In the genomic region with DNA sequence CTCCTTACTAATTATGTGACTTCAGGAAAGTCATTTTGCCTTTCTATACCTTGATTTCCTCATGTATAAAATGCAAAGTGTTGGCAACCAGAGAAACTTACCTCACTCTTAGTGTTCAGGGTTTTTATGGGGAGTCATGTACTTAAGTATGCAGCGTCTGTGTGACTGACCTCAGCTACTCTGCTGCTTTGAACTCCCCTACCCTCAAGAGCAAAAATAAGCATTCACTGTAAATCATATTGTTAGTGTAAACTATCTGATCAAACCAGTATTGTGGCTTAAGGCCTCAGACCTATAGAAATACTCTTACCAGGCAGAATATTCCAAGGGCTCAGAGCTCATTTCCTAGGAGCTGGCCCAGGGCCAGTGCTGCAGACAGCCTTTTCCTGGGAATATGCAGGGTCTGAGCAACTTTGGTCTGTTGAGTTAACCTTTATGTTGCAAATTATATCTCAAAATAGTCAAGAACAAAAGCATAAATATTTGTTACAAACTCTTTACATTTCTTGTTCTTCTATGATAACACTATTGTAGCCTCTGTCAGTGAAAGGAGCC, we compare ENCODE assay signal across 31 cellular contexts.
A peak's percentile ranks its signal among the peaks of the same experiment; 100 is the strongest.
DNase-seq lines count a peak whose midpoint lies in the region; ATAC-seq and TF ChIP-seq lines count a peak whose summit lies in the region.
"Had no signal": no experiment of that assay in that cellular context is flagged by ENCODE, and none has a peak within 500 bp of the region (broad histone marks: within the 10 kb centered on the region; RNA-seq: fewer than 3 reads in every experiment).

No MANE protein-coding gene starts in this region.

- H3K9me3 Mint-ChIP-seq in GM23338 (no peaks in the 10 kb centered on the region), WTC11 (no peaks in the 10 kb centered on the region)
- H3K9me3 Mint-ChIP-seq: activated CD4-positive, alpha-beta T cell treated with anti-CD3 and anti-CD28 coated beads, Interleukin-2, amount 10 ng/mL, durations not matched to agents 24 days and 14 days; endodermal cell; T-helper 2 cell treated with Interferon-gamma antibody and Interleukin-4, amounts not matched to agents 5 μg/mL and 100 μg/mL, for 36 hours had no signal

- no peak for TF ChIP-seq POLR2A in thyroid gland (IDR thresholded peaks at IDR 0.05)
- no peak for TF ChIP-seq POLR2A in tibial nerve (IDR thresholded peaks at IDR 0.05)

- H3K4me2 ChIP-seq in GM23338 (0 out of 2 replicates have a peak overlapping the region, but pooled peaks have one; percentile 9), mesendoderm (ENCODE audit: low read length) (no peak overlapping the region)

- H3K4ac ChIP-seq in mesendoderm (ENCODE audit: low read depth, low read length), result no peak overlapping the region

- CTCF ChIA-PET in WTC11 (lab: Charles Lee), result no interaction called here

- H3K27ac ChIP-seq in GM23338 (ENCODE audit: low read depth) (peak overlapping the region; percentile 2; the same call in 1 of the 2 replicates), mesendoderm (ENCODE audit: low read depth, low read length) (no peak overlapping the region), thyroid gland (no peak overlapping the region), tibial nerve (no peak overlapping the region)
- H3K27ac ChIP-seq: esophagus squamous epithelium, left lung, thoracic aorta, VCaP had no signal

- no peak overlapping the region for H3K23ac ChIP-seq in mesendoderm (ENCODE audit: low read length)

- no peaks in the 10 kb centered on the region for H3K9me2 ChIP-seq in GM23338 (ENCODE audit: insufficient read depth)

- H4K8ac ChIP-seq in mesendoderm (ENCODE audit: low read depth, low read length), result no peak overlapping the region

- peaks cover 24% of the 10 kb centered on the region; the same call in 1 of the 2 replicates for H3K4me1 ChIP-seq in GM23338 (ENCODE audit: insufficient read depth)
- no peaks in the 10 kb centered on the region for H3K4me1 ChIP-seq in mesendoderm (ENCODE audit: control insufficient read depth, low read depth, low read length)
- no peaks in the 10 kb centered on the region for H3K4me1 ChIP-seq in thyroid gland
- H3K4me1 ChIP-seq in tibial nerve, result no peaks in the 10 kb centered on the region
- H3K4me1 ChIP-seq: esophagus squamous epithelium, left lung had no signal

- H3F3A ChIP-seq in GM23338 (replicated peaks; ENCODE audit: low read depth), result no peaks in the 10 kb centered on the region

- H2BK15ac ChIP-seq in mesendoderm (replicated peaks; ENCODE audit: low read depth), result no peak overlapping the region

- WGBS in mesendoderm (ENCODE audit: extremely low coverage, insufficient coverage, low lambda C conversion rate), result no CpG with 5 or more reads among the region's 1 CpG
- 85 to 90% methylated on average over 1 of the region's 1 CpG for WGBS in thyroid gland, 2 donors
- 84 to 88% methylated on average over 1 of the region's 1 CpG for WGBS in tibial nerve, 2 donors

- no peaks in the 10 kb centered on the region for H4K20me1 ChIP-seq in GM23338 (replicated peaks; ENCODE audit: insufficient read depth)

- H3K56ac ChIP-seq in mesendoderm (ENCODE audit: low read length), result no peak overlapping the region

- TF ChIP-seq CTCF in GM23338 (conservative IDR thresholded peaks at IDR 0.05; ENCODE audit: low read depth in 2 of 2) (no peak), WTC11 (IDR thresholded peaks at IDR 0.05) (no peak), thyroid gland (IDR thresholded peaks at IDR 0.05) (no peak), tibial nerve (IDR thresholded peaks at IDR 0.05) (no peak)

- H3K18ac ChIP-seq in mesendoderm (ENCODE audit: low read length), result no peak overlapping the region

- H2AK5ac ChIP-seq in mesendoderm (ENCODE audit: low read length), result no peak overlapping the region

- H4K5ac ChIP-seq in mesendoderm (ENCODE audit: low read length), result no peak overlapping the region

- H3K79me2 ChIP-seq in GM23338 (replicated peaks; ENCODE audit: insufficient read depth), result no peaks in the 10 kb centered on the region
- no peaks in the 10 kb centered on the region for H3K79me2 ChIP-seq in mesendoderm (ENCODE audit: control insufficient read depth, insufficient read depth, low read length)

- DNase-seq in NCI-H1694 treated with DMSO at 0.1 percent for 48 hours (lab: John Stamatoyannopoulos, UW), result peak; percentile 1
- DNase-seq in NCI-H1694 (lab: John Stamatoyannopoulos, UW), result no peak
- peak; percentile 56 for DNase-seq in GM23338 (ENCODE audit: low spot score)
- DNase-seq in WTC11 (ENCODE audit: low spot score), result peak; percentile 20
- DNase-seq in mesendoderm, result peak; percentile 14
- DNase-seq in thyroid gland, result no peak
- no peak for DNase-seq in NCI-H1092 (lab: John Stamatoyannopoulos, UW)
- no peak for DNase-seq in tibial nerve (ENCODE audit: low spot score in 2 of 2)
- DNase-seq: activated CD4-positive, alpha-beta T cell treated with anti-CD3 and anti-CD28 coated beads, Interleukin-2, amount 10 ng/mL, durations not matched to agents 24 days and 14 days; activated gamma-delta T cell treated with Interleukin-2 at 50 U/mL for 16 hours; activated naive CD8-positive, alpha-beta T cell treated with anti-CD3 and anti-CD28 coated beads, Interleukin-2, amount 50 U/mL, for 24 hours; activated T-cell treated with anti-CD3 and anti-CD28 coated beads, Interleukin-2, amount 50 U/mL, for 24 hours; CD4-positive, alpha-beta memory T cell; central memory CD4-positive, alpha-beta T cell; endodermal cell; esophagus squamous epithelium; foreskin melanocyte; GF-D8; Karpas-422; left lung; midbrain; naive thymus-derived CD8-positive, alpha-beta T cell; NCI-H2227 treated with DMSO at 0.1 percent for 48 hours; SHP77; stimulated activated naive CD8-positive, alpha-beta T cell treated with anti-CD3 and anti-CD28 coated beads, Interleukin-15, Interleukin-2, amounts not matched to agents 100 U/mL and 50 U/mL, for 24 hours had no signal

- no peaks in the 10 kb centered on the region for H3K79me1 ChIP-seq in mesendoderm (ENCODE audit: low read length)

- intact Hi-C loops in thyroid gland (cut with DNase I), result no loop called here

- H3K27me3 ChIP-seq in GM23338 (ENCODE audit: insufficient read depth) (no peaks in the 10 kb centered on the region), mesendoderm (ENCODE audit: insufficient read depth, low read length, poor library complexity) (no peaks in the 10 kb centered on the region), thyroid gland (no peaks in the 10 kb centered on the region), tibial nerve (no peaks in the 10 kb centered on the region)
- H3K27me3 ChIP-seq: esophagus squamous epithelium, left lung had no signal

- H2AFZ ChIP-seq in GM23338, result no peak overlapping the region

- no peak overlapping the region for H2BK5ac ChIP-seq in mesendoderm (ENCODE audit: low read length)

- H3K27me3 Mint-ChIP-seq in GM23338 (ENCODE audit: insufficient read depth, low read depth, poor library complexity) (no peaks in the 10 kb centered on the region), WTC11 (ENCODE audit: low read depth) (no peaks in the 10 kb centered on the region)
- H3K27me3 Mint-ChIP-seq: activated CD4-positive, alpha-beta T cell treated with anti-CD3 and anti-CD28 coated beads, Interleukin-2, amount 10 ng/mL, durations not matched to agents 24 days and 14 days; activated naive CD8-positive, alpha-beta T cell treated with anti-CD3 and anti-CD28 coated beads, Interleukin-2, amount 50 U/mL, for 24 hours; activated T-cell treated with anti-CD3 and anti-CD28 coated beads, Interleukin-2, amount 50 U/mL, for 24 hours; CD4-positive, alpha-beta memory T cell; dendritic cell treated with granulocyte-macrophage colony-stimulating factor and Interleukin-4, amounts not matched to agents 40 ng/mL and 50 ng/mL, for 4 days; naive thymus-derived CD8-positive, alpha-beta T cell had no signal

- no peak overlapping the region for H2BK120ac ChIP-seq in mesendoderm (ENCODE audit: low read depth, low read length)

- POLR2A ChIA-PET in WTC11 (lab: Charles Lee), result no interaction called here

- no peak overlapping the region for H3K9ac ChIP-seq in mesendoderm (ENCODE audit: low read length)

- H3K36me3 ChIP-seq in GM23338 (ENCODE audit: insufficient read depth) (no peaks in the 10 kb centered on the region), mesendoderm (ENCODE audit: control insufficient read depth, insufficient read depth, low read length) (no peaks in the 10 kb centered on the region), thyroid gland (no peaks in the 10 kb centered on the region), tibial nerve (no peaks in the 10 kb centered on the region)
- H3K36me3 ChIP-seq: esophagus squamous epithelium, left lung, thoracic aorta had no signal

- H3K27ac Mint-ChIP-seq in GM23338, result peak overlapping the region; percentile 78; the same call in 1 of the 2 replicates
- peak overlapping the region; percentile 97 for H3K27ac Mint-ChIP-seq in WTC11
- H3K27ac Mint-ChIP-seq: activated CD4-positive, alpha-beta T cell treated with anti-CD3 and anti-CD28 coated beads, Interleukin-2, amount 10 ng/mL, durations not matched to agents 24 days and 14 days; activated naive CD8-positive, alpha-beta T cell treated with anti-CD3 and anti-CD28 coated beads, Interleukin-2, amount 50 U/mL, for 24 hours; activated T-cell treated with anti-CD3 and anti-CD28 coated beads, Interleukin-2, amount 50 U/mL, for 24 hours; CD4-positive, alpha-beta memory T cell; dendritic cell treated with granulocyte-macrophage colony-stimulating factor and Interleukin-4, amounts not matched to agents 40 ng/mL and 50 ng/mL, for 4 days; endodermal cell; naive thymus-derived CD8-positive, alpha-beta T cell; T-helper 2 cell treated with Interferon-gamma antibody and Interleukin-4, amounts not matched to agents 5 μg/mL and 100 μg/mL, for 36 hours had no signal

- ATAC-seq in GM23338 (peak; percentile 95), WTC11 (peak; percentile 93)
- ATAC-seq: activated naive CD8-positive, alpha-beta T cell treated with anti-CD3 and anti-CD28 coated beads, Interleukin-2, amount 50 U/mL, for 24 hours; HCT116; left lung; naive thymus-derived CD8-positive, alpha-beta T cell; Panc1; stimulated activated naive CD8-positive, alpha-beta T cell treated with anti-CD3 and anti-CD28 coated beads, Interleukin-15, Interleukin-2, amounts not matched to agents 100 U/mL and 50 U/mL, for 24 hours had no signal

- H3K4me3 Mint-ChIP-seq in GM23338, result no peak overlapping the region
- H3K4me3 Mint-ChIP-seq in WTC11, result no peak overlapping the region
- H3K4me3 Mint-ChIP-seq: activated CD4-positive, alpha-beta T cell treated with anti-CD3 and anti-CD28 coated beads, Interleukin-2, amount 10 ng/mL, durations not matched to agents 24 days and 14 days; activated naive CD8-positive, alpha-beta T cell treated with anti-CD3 and anti-CD28 coated beads, Interleukin-2, amount 50 U/mL, for 24 hours; activated T-cell treated with anti-CD3 and anti-CD28 coated beads, Interleukin-2, amount 50 U/mL, for 24 hours; CD4-positive, alpha-beta memory T cell; dendritic cell treated with granulocyte-macrophage colony-stimulating factor and Interleukin-4, amounts not matched to agents 40 ng/mL and 50 ng/mL, for 4 days; endodermal cell; naive thymus-derived CD8-positive, alpha-beta T cell; T-helper 2 cell treated with Interferon-gamma antibody and Interleukin-4, amounts not matched to agents 5 μg/mL and 100 μg/mL, for 36 hours had no signal

- H3K9me3 ChIP-seq in thyroid gland (no peaks in the 10 kb centered on the region), tibial nerve (no peaks in the 10 kb centered on the region)
- H3K9me3 ChIP-seq: esophagus squamous epithelium, left lung, thoracic aorta had no signal

- peaks cover 28% of the 10 kb centered on the region for H3K4me1 Mint-ChIP-seq in GM23338
- peaks cover 34% of the 10 kb centered on the region for H3K4me1 Mint-ChIP-seq in WTC11
- H3K4me1 Mint-ChIP-seq: activated CD4-positive, alpha-beta T cell treated with anti-CD3 and anti-CD28 coated beads, Interleukin-2, amount 10 ng/mL, durations not matched to agents 24 days and 14 days; activated naive CD8-positive, alpha-beta T cell treated with anti-CD3 and anti-CD28 coated beads, Interleukin-2, amount 50 U/mL, for 24 hours; CD4-positive, alpha-beta memory T cell; endodermal cell; naive thymus-derived CD8-positive, alpha-beta T cell had no signal

- H3K36me3 Mint-ChIP-seq in GM23338 (ENCODE audit: low read depth) (no peaks in the 10 kb centered on the region), WTC11 (no peaks in the 10 kb centered on the region)
- H3K36me3 Mint-ChIP-seq: CD4-positive, alpha-beta memory T cell; naive thymus-derived CD8-positive, alpha-beta T cell had no signal

- TF ChIP-seq EP300 in tibial nerve (IDR thresholded peaks at IDR 0.05), result no peak

- H3K4me3 ChIP-seq in GM23338 (no peak overlapping the region), mesendoderm (ENCODE audit: low read length) (no peak overlapping the region), thyroid gland (replicated peaks in 1 of 3) (no peak overlapping the region), tibial nerve (no peak overlapping the region)
- H3K4me3 ChIP-seq: esophagus squamous epithelium, left lung, thoracic aorta had no signal

Comparison
In these comparisons a context has a peak if more than half of its experiments do, and no peak if none do; other contexts are left out.
1. DNase-seq: peak in NCI-H1694 treated with DMSO at 0.1 percent for 48 hours (single experiment), GM23338 (single experiment), WTC11 (single experiment) and mesendoderm (single experiment); none in NCI-H1694 (single experiment), thyroid gland (0 of 2), NCI-H1092 (single experiment) and tibial nerve (0 of 2).